ENCODE assay signal across 8 cellular contexts in the genomic region with DNA sequence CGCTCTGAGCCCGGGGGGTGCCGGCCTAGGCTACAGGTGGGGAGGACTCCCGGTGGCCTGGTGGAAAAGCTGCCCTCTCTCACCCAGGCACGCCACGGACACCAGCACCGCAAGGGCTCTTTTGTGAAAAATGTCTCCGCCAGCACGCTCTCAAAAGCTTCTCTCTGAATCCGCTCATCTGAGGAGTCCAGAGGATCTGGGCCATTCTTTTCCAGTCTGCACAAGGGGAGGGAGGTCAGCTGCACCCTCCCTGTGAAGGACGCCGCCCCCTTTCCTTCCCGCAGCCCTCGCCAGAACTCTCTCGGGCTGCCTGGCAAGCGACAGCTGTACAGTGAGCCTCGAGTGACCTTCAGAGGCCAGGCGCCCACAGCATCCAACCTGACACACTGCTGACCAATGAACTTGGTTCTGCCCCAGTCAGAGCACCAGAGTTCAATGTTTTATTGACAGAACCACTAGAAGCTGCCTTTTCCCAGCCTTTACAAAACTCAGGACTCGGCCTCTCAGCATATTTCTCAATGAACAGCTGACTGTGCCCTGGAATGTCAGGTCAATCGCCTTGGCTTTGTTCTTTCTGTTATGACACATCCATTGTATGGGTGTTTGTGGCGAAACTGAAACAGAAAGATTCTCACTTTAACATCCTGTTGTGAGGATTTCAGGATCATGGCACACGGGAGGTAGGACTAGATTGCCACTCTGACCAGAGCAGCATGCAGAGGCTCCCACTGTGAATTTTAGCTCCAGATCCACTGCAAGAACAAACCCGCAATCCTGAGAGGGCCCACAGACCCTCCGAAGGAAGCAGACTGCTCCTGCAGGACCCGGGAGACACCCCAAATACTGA. TPM values are rescaled to one million over a fixed set of nuclear protein-coding genes. Genes with fewer than 3 reads are reported as not detected.
A peak's percentile ranks its signal among the peaks of the same experiment; 100 is the strongest.
DNase-seq lines count a peak whose midpoint lies in the region; ATAC-seq and TF ChIP-seq lines count a peak whose summit lies in the region.

No MANE protein-coding gene starts in this region.

- H3K27me3 ChIP-seq in ectodermal cell (ENCODE audit: control insufficient read depth, insufficient read depth, low read length, poor library complexity, severe bottlenecking) (peaks cover 30% of the 10 kb centered on the region), lower lobe of right lung (ENCODE audit: low read depth) (no peaks in the 10 kb centered on the region)

- DNase-seq in AML-193 (lab: John Stamatoyannopoulos, UW), result peak; percentile 30 to 32
- peak; percentile 91 for DNase-seq in RWPE1 (ENCODE audit: low spot score)
- DNase-seq in lower lobe of right lung, result peak; percentile 79
- peak in 26 of 49 donors; percentile 18 to 66 (median 40) for DNase-seq in substantia nigra (lab: John Stamatoyannopoulos, UW)
- DNase-seq in activated gamma-delta T cell treated with Interleukin-2 at 50 U/mL for 16 hours, result no peak

- no peak for TF ChIP-seq CTCF in RWPE1 (conservative IDR thresholded peaks at IDR 0.05; ENCODE audit: low read depth)
- no peak for TF ChIP-seq CTCF in lower lobe of right lung (IDR thresholded peaks at IDR 0.05)

- H3K9me3 ChIP-seq in ectodermal cell (ENCODE audit: control insufficient read depth, low read length), result no peaks in the 10 kb centered on the region
- no peaks in the 10 kb centered on the region for H3K9me3 ChIP-seq in lower lobe of right lung

- ATAC-seq in GM21576 (IDR thresholded peaks at IDR 0.05; ENCODE audit: unreplicated experiment) (peak; percentile 31), lower lobe of right lung (peak; percentile 91 to 93), HG02884 (IDR thresholded peaks at IDR 0.05; ENCODE audit: unreplicated experiment) (no peak)

- intact Hi-C loops in lower lobe of right lung (cut with DNase I), result no loop called here

- H3K4me3 ChIP-seq in ectodermal cell (ENCODE audit: insufficient read depth, low read depth, low read length), result peak overlapping the region; percentile 63
- peak overlapping the region; percentile 64 for H3K4me3 ChIP-seq in lower lobe of right lung

- CTCF ChIA-PET in RWPE1 (lab: Yijun Ruan, JAX), result interaction anchor here (0.6 to 1.8 kb wide), 4 partner anchors 9 to 35 kb away, joined by 3 to 4 read pairs (median 3); no protein-coding TSS in a partner anchor

- POLR2A ChIA-PET in RWPE1 (lab: Yijun Ruan, JAX; ENCODE audit: low non-redundant PET), result interaction anchor here (0.6 kb wide), 1 partner anchor 110 kb away, joined by 4 read pairs; no protein-coding TSS in a partner anchor

- peak overlapping the region; percentile 85 for H3K27ac ChIP-seq in RWPE1
- peak overlapping the region; percentile 55 for H3K27ac ChIP-seq in ectodermal cell (ENCODE audit: insufficient read depth, low read depth, low read length, poor library complexity, severe bottlenecking)
- H3K27ac ChIP-seq in lower lobe of right lung, result peak overlapping the region; percentile 89
- peak overlapping the region; percentile 72 for H3K27ac ChIP-seq in substantia nigra (ENCODE audit: low read depth, low read length, poor library complexity, severe bottlenecking)

- H3K36me3 ChIP-seq in ectodermal cell (ENCODE audit: control insufficient read depth, insufficient read depth, low read length), result no peaks in the 10 kb centered on the region
- no peaks in the 10 kb centered on the region for H3K36me3 ChIP-seq in lower lobe of right lung

- WGBS in ectodermal cell, 2 experiments, result 12 to 16% methylated on average over 24 to 25 of the region's 25 CpGs

- H3K4me1 ChIP-seq in ectodermal cell (ENCODE audit: control insufficient read depth, insufficient read depth, low read length), result peaks cover 23% of the 10 kb centered on the region
- peaks cover 48% of the 10 kb centered on the region for H3K4me1 ChIP-seq in lower lobe of right lung

RNA-seq across cellular contexts. Expression of a gene that starts 26.7 kb away (rescaled TPM):
- 2.1 TPM for polyA plus RNA-seq in ectodermal cell (2013, experiment 1 of 4)
- 2.0 TPM for polyA plus RNA-seq in ectodermal cell (2013, experiment 2 of 4)
- 2.7 TPM for polyA plus RNA-seq in ectodermal cell (2013, experiment 3 of 4)
- 3.0 TPM for polyA plus RNA-seq in ectodermal cell (2013, experiment 4 of 4)
- total RNA-seq in lower lobe of right lung, result 12.8 TPM

RNA-seq across cellular contexts. Expression of a gene that starts 34.8 kb away (rescaled TPM):
- 19.5 TPM for polyA plus RNA-seq in ectodermal cell (2013, experiment 1 of 4)
- 18.1 TPM for polyA plus RNA-seq in ectodermal cell (2013, experiment 2 of 4)
- 17.0 TPM for polyA plus RNA-seq in ectodermal cell (2013, experiment 3 of 4)
- 18.5 TPM for polyA plus RNA-seq in ectodermal cell (2013, experiment 4 of 4)
- total RNA-seq in lower lobe of right lung, result 125 TPM
